Comparison of ENCODE assay signal across 1 cellular context in genomic region chr5:158287643-158288228, GRCh38.
TF ChIP-seq lines count a peak whose summit lies in the region.

No MANE protein-coding gene starts in this region.

TF ChIP-seq in SK-N-SH, 30 proteins besides CTCF, POLR2A, EP300 and RAD21 (continued from another document):
- TF ChIP-seq PBX3 (IDR thresholded peaks at IDR 0.05) (no peak), YY1 (IDR thresholded peaks at IDR 0.05; ENCODE audit: low read depth) (no peak), ZBTB33 (IDR thresholded peaks at IDR 0.05; ENCODE audit: borderline replicate concordance, low read depth) (no peak), RFX5 (IDR thresholded peaks at IDR 0.05; ENCODE audit: low read length) (no peak), RCOR1 (IDR thresholded peaks at IDR 0.05; ENCODE audit: low read length) (no peak), NFIC (IDR thresholded peaks at IDR 0.05; ENCODE audit: borderline replicate concordance) (no peak), TAF1 (IDR thresholded peaks at IDR 0.05; ENCODE audit: borderline replicate concordance, low read depth, low read length) (no peak), SIN3A (IDR thresholded peaks at IDR 0.05; ENCODE audit: borderline replicate concordance, low read depth, low read length) (no peak), MEF2A (IDR thresholded peaks at IDR 0.05; ENCODE audit: borderline replicate concordance, low read depth) (no peak), MXI1 (IDR thresholded peaks at IDR 0.05; ENCODE audit: low read depth, low read length) (no peak), NRF1 (IDR thresholded peaks at IDR 0.05; ENCODE audit: low read depth, low read length) (no peak)
TF ChIP-seq in SK-N-SH: peak in this region for 0.
